ENCODE assay signal across 14 cellular contexts in the genomic region with DNA sequence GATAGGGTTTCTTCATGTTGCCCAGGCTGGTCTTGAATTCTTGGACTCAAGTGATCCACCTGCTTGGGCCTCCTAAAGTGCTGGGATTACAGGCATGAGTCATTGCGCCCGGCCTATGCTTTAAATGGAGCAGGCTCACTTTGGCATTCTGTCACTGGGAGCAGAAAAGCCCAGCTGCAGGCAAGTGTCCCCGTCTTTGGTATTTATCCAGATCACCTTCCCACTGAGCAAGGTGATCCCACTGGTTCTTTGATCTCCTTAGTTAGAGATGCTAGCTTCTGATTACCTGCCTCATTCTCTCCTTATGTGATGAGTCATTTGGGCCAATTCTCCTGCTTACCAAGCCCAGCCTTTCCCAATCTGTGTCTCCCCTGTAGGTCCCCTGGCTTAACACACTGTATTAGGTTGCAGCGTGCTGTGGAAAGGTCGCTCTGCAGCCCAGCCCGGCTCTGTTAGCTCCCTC. TPM values are rescaled to one million over a fixed set of nuclear protein-coding genes. Genes with fewer than 3 reads are reported as not detected.
DNase-seq lines count a peak whose midpoint lies in the region; TF ChIP-seq lines count a peak whose summit lies in the region.
"Had no signal": no experiment of that assay in that cellular context is flagged by ENCODE, and none has a peak within 500 bp of the region (broad histone marks: within the 10 kb centered on the region; RNA-seq: fewer than 3 reads in every experiment).

No MANE protein-coding gene starts in this region.

- no peak overlapping the region for H2AK5ac ChIP-seq in trophoblast cell (ENCODE audit: low read length)

- no peak overlapping the region for H2BK5ac ChIP-seq in trophoblast cell (ENCODE audit: low read depth, low read length, poor library complexity)

- H4K12ac ChIP-seq in trophoblast cell (ENCODE audit: low read depth, low read length), result no peak overlapping the region

- no peak overlapping the region for H4K91ac ChIP-seq in trophoblast cell (ENCODE audit: low read depth, low read length)

- DNase-seq in H7 (peak; percentile 61), NCI-H2196 (lab: John Stamatoyannopoulos, UW; ENCODE audit: unreplicated experiment) (peak; percentile 26), epithelial cell of esophagus (ENCODE audit: low read depth) (peak; percentile 47), trophoblast cell (peak; percentile 53 to 65), AG08395 (ENCODE audit: low spot score) (no peak), amygdala (lab: John Stamatoyannopoulos, UW) (no peak)
- no peak for DNase-seq in activated CD4-positive, alpha-beta T cell treated with anti-CD3 and anti-CD28 coated beads, Interleukin-2, amount 50 U/mL, for 48 hours
- DNase-seq: hypothalamus, Kasumi-1, midbrain, NCI-H226, testis had no signal

- H3K27me3 ChIP-seq in H7 (ENCODE audit: control insufficient read depth, insufficient read depth, low read length) (no peaks in the 10 kb centered on the region), trophoblast cell (ENCODE audit: insufficient read depth, low read length) (no peaks in the 10 kb centered on the region)
- H3K27me3 ChIP-seq: right lobe of liver, testis had no signal

- H2AFZ ChIP-seq in trophoblast cell (ENCODE audit: insufficient read depth, low read length, poor library complexity), result no peak overlapping the region

- H3K79me2 ChIP-seq in trophoblast cell (ENCODE audit: control insufficient read depth, insufficient read depth, low read length, poor library complexity), result peaks cover 10% of the 10 kb centered on the region

- H3K9me3 ChIP-seq in trophoblast cell (ENCODE audit: insufficient read depth, low read depth, low read length), result no peaks in the 10 kb centered on the region
- H3K9me3 ChIP-seq: right lobe of liver, testis had no signal

- no peak overlapping the region for H4K8ac ChIP-seq in trophoblast cell (ENCODE audit: low read depth, low read length)

- no peak for TF ChIP-seq CTCF in epithelial cell of esophagus (IDR thresholded peaks at IDR 0.05; ENCODE audit: insufficient read depth, low read depth, low read length, missing control alignments)

- H3K4ac ChIP-seq in trophoblast cell (ENCODE audit: low read depth, low read length), result no peak overlapping the region

- H3K14ac ChIP-seq in trophoblast cell (ENCODE audit: low read length), result no peak overlapping the region

- peaks cover 3 to 13% of the 10 kb centered on the region in 2 experiments for H3K4me1 ChIP-seq in trophoblast cell (ENCODE audit: control insufficient read depth in 1 of 2, insufficient read depth in 2 of 2, low read length in 2 of 2)

- no peak overlapping the region for H3K4me2 ChIP-seq in trophoblast cell (ENCODE audit: low read length)

- no peak overlapping the region for H3K18ac ChIP-seq in trophoblast cell (ENCODE audit: low read length)

- H3K27ac ChIP-seq in trophoblast cell (ENCODE audit: low read depth, low read length), result no peak overlapping the region
- H3K27ac ChIP-seq: right lobe of liver, testis had no signal

- H3K36me3 ChIP-seq in H7 (replicated peaks; ENCODE audit: control insufficient read depth, insufficient read depth, low read length) (peaks cover 2% of the 10 kb centered on the region; the same call in 1 of the 2 replicates), trophoblast cell (ENCODE audit: control insufficient read depth in 1 of 2, insufficient read depth in 2 of 2, low read length in 2 of 2) (peaks cover 2 to 4% of the 10 kb centered on the region in 2 experiments)

- no peak overlapping the region for H2BK12ac ChIP-seq in trophoblast cell (ENCODE audit: low read length)

- no peak overlapping the region for H3K23ac ChIP-seq in trophoblast cell (ENCODE audit: low read length)

- no CpG with 5 or more reads among the region's 6 CpGs for WGBS in trophoblast cell (ENCODE audit: extremely low coverage, insufficient coverage, insufficient read length)

- no peak overlapping the region for H3K4me3 ChIP-seq in H7 (ENCODE audit: insufficient read depth, low read depth, low read length)
- no peak overlapping the region for H3K4me3 ChIP-seq in epithelial cell of esophagus (ENCODE audit: low read length)
- no peak overlapping the region for H3K4me3 ChIP-seq in trophoblast cell (ENCODE audit: low read depth, low read length)
- H3K4me3 ChIP-seq: right lobe of liver, testis had no signal

- H2BK120ac ChIP-seq in trophoblast cell (ENCODE audit: insufficient read depth, low read length, poor library complexity), result no peak overlapping the region

- peaks cover 7% of the 10 kb centered on the region for H3K79me1 ChIP-seq in trophoblast cell (ENCODE audit: low read length)

- H3K9ac ChIP-seq in trophoblast cell (ENCODE audit: low read length), result no peak overlapping the region

RNA-seq across cellular contexts. Expression of a gene that starts 39.3 kb away (rescaled TPM):
- total RNA-seq in H7 (2014; rRNA removed; shearing (Covaris generic)), result not detected in 2 replicates
- not detected in 2 replicates for polyA plus RNA-seq in trophoblast cell (2013)
- total RNA-seq: aorta, right lobe of liver had no signal
- polyA plus RNA-seq: aorta had no signal

RNA-seq across cellular contexts. Expression of a gene that starts 45.3 kb away (rescaled TPM):
- 8.4 and 13.2 TPM in 2 replicates for total RNA-seq in H7 (2014; rRNA removed; shearing (Covaris generic))
- polyA plus RNA-seq in trophoblast cell (2013), result 48.4 and 49.6 TPM in 2 replicates

Comparison
In these comparisons a context has a peak if more than half of its experiments do, and no peak if none do; other contexts are left out.
1. DNase-seq: peak in H7 (single experiment), NCI-H2196 (single experiment), epithelial cell of esophagus (single experiment) and trophoblast cell (2 of 2); none in AG08395 (single experiment), activated CD4-positive, alpha-beta T cell treated with anti-CD3 and anti-CD28 coated beads, Interleukin-2, amount 50 U/mL, for 48 hours (0 of 2) and amygdala (0 of 56).